ENCODE assay signal across 15 cellular contexts in genomic region chr2:211055438-211055837, GRCh38.
A peak's percentile ranks its signal among the peaks of the same experiment; 100 is the strongest.
DNase-seq lines count a peak whose midpoint lies in the region; ATAC-seq and TF ChIP-seq lines count a peak whose summit lies in the region.
"Had no signal": no experiment of that assay in that cellular context is flagged by ENCODE, and none has a peak within 500 bp of the region (broad histone marks: within the 10 kb centered on the region; RNA-seq: fewer than 3 reads in every experiment).

No MANE protein-coding gene starts in this region.

- H3K27me3 ChIP-seq in A673 (replicated peaks; ENCODE audit: insufficient read depth, low read depth, low read length, poor library complexity), result no peaks in the 10 kb centered on the region
- H3K27me3 ChIP-seq in PC-3 (ENCODE audit: low read length), result peaks cover 9% of the 10 kb centered on the region; the same call in 1 of the 2 replicates
- no peaks in the 10 kb centered on the region for H3K27me3 ChIP-seq in foreskin keratinocyte

- no peaks in the 10 kb centered on the region for H3K4me1 ChIP-seq in A673 (ENCODE audit: insufficient read depth, low read length, poor library complexity, severe bottlenecking)
- no peaks in the 10 kb centered on the region for H3K4me1 ChIP-seq in PC-3 (ENCODE audit: insufficient read depth, low read length)
- no peaks in the 10 kb centered on the region for H3K4me1 ChIP-seq in foreskin keratinocyte

- BruUV-seq in A673 (replicated peaks; lab: Mats Ljungman, UMichigan) (no TSS peak), PC-3 (replicated peaks; lab: Mats Ljungman, UMichigan) (no TSS peak)

- no peak overlapping the region for H3K4me2 ChIP-seq in PC-3 (ENCODE audit: low read length)

- TF ChIP-seq CTCF in A673 (conservative IDR thresholded peaks at IDR 0.05; ENCODE audit: low read depth, low read length) (peak; percentile 61), PC-3 (conservative IDR thresholded peaks at IDR 0.05; ENCODE audit: low read depth, low read length) (peak; percentile 74), foreskin keratinocyte (conservative IDR thresholded peaks at IDR 0.05) (peak; percentile 15)

- intact Hi-C loops in A673 (cut with micrococcal nuclease; ENCODE audit: unreplicated experiment) (no loop called here), PC-3 (cut with micrococcal nuclease) (no loop called here)

- H3K4me3 ChIP-seq in A673 (ENCODE audit: low read depth, low read length, poor library complexity, severe bottlenecking) (no peak overlapping the region), PC-3 (ENCODE audit: low read length) (no peak overlapping the region)

- H4K20me1 ChIP-seq in PC-3 (ENCODE audit: low read length), result no peaks in the 10 kb centered on the region

- ATAC-seq in PC-3 (peak; percentile 66), foreskin keratinocyte (peak; percentile 19), HG03280 (IDR thresholded peaks at IDR 0.05; ENCODE audit: unreplicated experiment) (no peak), HG03342 (IDR thresholded peaks at IDR 0.05; ENCODE audit: unreplicated experiment) (no peak), GM18498 (IDR thresholded peaks at IDR 0.05; ENCODE audit: unreplicated experiment) (no peak)
- ATAC-seq: activated CD8-positive, alpha-beta T cell treated with anti-CD3 and anti-CD28 coated beads for 36 hours; naive thymus-derived CD4-positive, alpha-beta T cell; stimulated activated naive CD8-positive, alpha-beta T cell treated with anti-CD3 and anti-CD28 coated beads, Interleukin-15, Interleukin-2, amounts not matched to agents 100 U/mL and 50 U/mL, for 24 hours had no signal

- no peaks in the 10 kb centered on the region for H3K36me3 ChIP-seq in A673 (ENCODE audit: insufficient read depth, low read length, poor library complexity, severe bottlenecking)
- H3K36me3 ChIP-seq in PC-3 (ENCODE audit: low read depth, low read length), result no peaks in the 10 kb centered on the region

- H2AFZ ChIP-seq in PC-3 (ENCODE audit: low read length), result peak overlapping the region; percentile 33; the same call in 1 of the 2 replicates

- peak; percentile 63 for DNase-seq in A673 (ENCODE audit: low spot score)
- DNase-seq in HCEC 1CT, result peak; percentile 42
- peak; percentile 55 for DNase-seq in PC-3
- DNase-seq in foreskin keratinocyte, result no peak
- DNase-seq in dedifferentiated amniotic fluid mesenchymal stem cell (ENCODE audit: extremely low spot score), result no peak
- DNase-seq: activated CD8-positive, alpha-beta T cell treated with anti-CD3 and anti-CD28 coated beads for 36 hours; activated naive CD8-positive, alpha-beta T cell treated with anti-CD3 and anti-CD28 coated beads for 36 hours; C1 segment of cervical spinal cord; naive thymus-derived CD4-positive, alpha-beta T cell; NCI-H2227 treated with DMSO at 0.1 percent for 48 hours; stimulated activated naive CD8-positive, alpha-beta T cell treated with anti-CD3 and anti-CD28 coated beads, Interleukin-15, Interleukin-2, amounts not matched to agents 100 U/mL and 50 U/mL, for 24 hours; T-helper 1 cell had no signal

- POLR2A ChIA-PET in A673 (lab: Charles Lee; ENCODE audit: low non-redundant PET), result no interaction called here
- POLR2A ChIA-PET in PC-3 (lab: Charles Lee; ENCODE audit: unreplicated experiment), result no interaction called here

- no peaks in the 10 kb centered on the region for H3K9me2 ChIP-seq in PC-3 (replicated peaks; ENCODE audit: low read length)

- no peak overlapping the region for H3K9ac ChIP-seq in PC-3 (ENCODE audit: low read length)

- CTCF ChIA-PET in A673 (lab: Charles Lee), result no interaction called here
- CTCF ChIA-PET in PC-3 (lab: Charles Lee), result no interaction called here

- H3K9me3 ChIP-seq in A673 (ENCODE audit: low read depth, low read length, poor library complexity, severe bottlenecking), result no peaks in the 10 kb centered on the region
- H3K9me3 ChIP-seq in PC-3 (ENCODE audit: low read length), result no peaks in the 10 kb centered on the region

- H3F3A ChIP-seq in PC-3 (ENCODE audit: low read length, unreplicated experiment), result no peaks in the 10 kb centered on the region

- H3K27ac ChIP-seq in A673 (ENCODE audit: low read depth, low read length, poor library complexity, severe bottlenecking) (no peak overlapping the region), PC-3 (ENCODE audit: low read length) (no peak overlapping the region), foreskin keratinocyte (no peak overlapping the region)

- no peaks in the 10 kb centered on the region for H3K79me2 ChIP-seq in PC-3 (ENCODE audit: low read length)

Comparison
In these comparisons a context has a peak if more than half of its experiments do, and no peak if none do; other contexts are left out.
1. DNase-seq: peak in A673 (single experiment), HCEC 1CT (single experiment) and PC-3 (single experiment); none in foreskin keratinocyte (0 of 2) and dedifferentiated amniotic fluid mesenchymal stem cell (single experiment).
2. CTCF ChIP-seq: peak in every context shown above with its lines; median percentile 74 in PC-3; 61 in A673; 15 in foreskin keratinocyte.
3. ATAC-seq: peak in PC-3 (single experiment) and foreskin keratinocyte (single experiment); none in HG03280 (single experiment), HG03342 (single experiment) and GM18498 (single experiment).